22 cellular contexts compared by ENCODE assay signal in genomic region chr5:76219636-76220035, GRCh38.
"Had no signal": no experiment of that assay in that cellular context is flagged by ENCODE, and none has a peak within 500 bp of the region (broad histone marks: within the 10 kb centered on the region; RNA-seq: fewer than 3 reads in every experiment).

No MANE protein-coding gene starts in this region.

- H3K4me1 ChIP-seq: Peyer's patch, SJCRH30 had no signal

- H3K27me3 ChIP-seq: Peyer's patch, SJCRH30 had no signal

- H3K4me3 ChIP-seq: MG63, PC-9, Peyer's patch, SJCRH30 had no signal

- H3K36me3 ChIP-seq: MG63, Peyer's patch, SJCRH30 had no signal

- H3K27ac ChIP-seq: PC-9, Peyer's patch, SJCRH30 had no signal

- H3K9me3 ChIP-seq: MG63, Peyer's patch, SJCRH30 had no signal

- DNase-seq: Karpas-422, KG1, MG63, NCI-H1092, NCI-H1105 treated with DMSO at 0.1 percent for 48 hours, NCI-H1417 treated with DMSO at 0.1 percent for 48 hours, NCI-H146, NCI-H1694 treated with DMSO at 0.1 percent for 48 hours, NCI-H2029, NCI-H2081 treated with DMSO at 0.1 percent for 48 hours, NCI-H2171, NCI-H226, NCI-H446, NCI-H510A, NCI-H524 treated with DMSO at 0.1 percent for 48 hours, NCI-H69, NCI-H774, PC-9, Peyer's patch, SHP77 treated with DMSO at 0.1 percent for 48 hours, SJCRH30, T-helper 1 cell had no signal
